Comparison of ENCODE assay signal across 1 cellular context in the genomic region with DNA sequence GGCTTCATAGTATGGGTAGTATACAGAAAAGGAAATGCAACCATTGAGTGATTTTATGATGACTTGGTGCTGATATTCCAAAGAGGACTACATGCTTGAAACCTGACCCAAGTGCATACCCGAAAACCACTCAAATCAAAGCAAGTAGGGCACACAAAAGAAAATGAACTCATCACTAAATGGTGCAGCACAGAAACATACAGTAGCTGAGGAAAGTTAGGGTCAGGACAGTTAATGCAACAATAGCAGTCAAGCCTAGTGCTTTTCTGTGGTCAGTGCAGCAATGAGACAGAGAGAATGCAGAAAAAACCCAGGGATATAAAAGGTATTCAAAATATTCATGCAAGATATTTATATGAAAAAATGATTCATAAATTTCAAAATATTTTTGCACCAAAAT.
TF ChIP-seq lines count a peak whose summit lies in the region.

No MANE protein-coding gene starts in this region.

TF ChIP-seq in IMR-90, 13 proteins besides CTCF, POLR2A, EP300 and RAD21 (continued from another document):
- TF ChIP-seq, protein P1, sequence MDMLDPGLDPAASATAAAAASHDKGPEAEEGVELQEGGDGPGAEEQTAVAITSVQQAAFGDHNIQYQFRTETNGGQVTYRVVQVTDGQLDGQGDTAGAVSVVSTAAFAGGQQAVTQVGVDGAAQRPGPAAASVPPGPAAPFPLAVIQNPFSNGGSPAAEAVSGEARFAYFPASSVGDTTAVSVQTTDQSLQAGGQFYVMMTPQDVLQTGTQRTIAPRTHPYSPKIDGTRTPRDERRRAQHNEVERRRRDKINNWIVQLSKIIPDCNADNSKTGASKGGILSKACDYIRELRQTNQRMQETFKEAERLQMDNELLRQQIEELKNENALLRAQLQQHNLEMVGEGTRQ (IDR thresholded peaks at IDR 0.05; ENCODE audit: low read depth, low read length) = no peak
- TF ChIP-seq CEBPB (IDR thresholded peaks at IDR 0.05; ENCODE audit: low read depth, low read length) (no peak), MXI1 (IDR thresholded peaks at IDR 0.05; ENCODE audit: borderline replicate concordance, low read depth, low read length) (no peak), CHD1 (IDR thresholded peaks at IDR 0.05; ENCODE audit: low read depth, low read length) (no peak)
